8 cellular contexts compared by ENCODE assay signal in genomic region chr6:113994934-113995342, GRCh38. TPM values are rescaled to one million over a fixed set of nuclear protein-coding genes. Genes with fewer than 3 reads are reported as not detected.
DNase-seq lines count a peak whose midpoint lies in the region; ATAC-seq, FAIRE-seq and TF ChIP-seq lines count a peak whose summit lies in the region.

No MANE protein-coding gene starts in this region.

- POLR2A ChIA-PET in AG04449 (lab: Yijun Ruan, JAX): interaction anchor here (1.7 kb wide), 1 partner anchor 114 kb away, joined by 6 read pairs; no protein-coding TSS in a partner anchor
- POLR2A ChIA-PET in RWPE1 (lab: Yijun Ruan, JAX; ENCODE audit: low non-redundant PET): no interaction called here

- intact Hi-C loops in lower lobe of right lung (cut with DNase I): no loop called here

- H3K27me3 ChIP-seq in lower lobe of right lung (ENCODE audit: low read depth): no peaks in the 10 kb centered on the region

- ATAC-seq in HG02571 (IDR thresholded peaks at IDR 0.05; ENCODE audit: unreplicated experiment) (peak; percentile 93), lower lobe of right lung (peak; percentile 82 to 84)

- CTCF ChIA-PET in AG04449 (lab: Yijun Ruan, JAX) (interaction anchor here (0.7 to 9.8 kb wide), 31 partner anchors 9 to 1902 kb away, joined by 3 to 425 read pairs (median 5); no protein-coding TSS in a partner anchor), RWPE1 (lab: Yijun Ruan, JAX) (interaction anchor here (0.6 to 2.9 kb wide), 5 partner anchors 54 to 938 kb away, joined by 4 to 22 read pairs (median 5); no protein-coding TSS in a partner anchor)

- TF ChIP-seq CTCF in AG04449 (IDR thresholded peaks at IDR 0.05; ENCODE audit: insufficient read depth, low read length, missing control alignments) (peak; percentile 77), GM12872 (IDR thresholded peaks at IDR 0.05; ENCODE audit: insufficient read depth, low read depth, low read length) (peak; percentile 52), RWPE1 (conservative IDR thresholded peaks at IDR 0.05; ENCODE audit: low read depth) (peak; percentile 48), choroid plexus epithelial cell (conservative IDR thresholded peaks at IDR 0.05; ENCODE audit: low read depth, low read length) (peak; percentile 93), lower lobe of right lung (IDR thresholded peaks at IDR 0.05) (peak; percentile 39)

- FAIRE-seq in urothelium cell line (lab: Jason Lieb, UNC): no peak

- H3K4me3 ChIP-seq in AG04449 (ENCODE audit: low read depth, low read length) (no peak overlapping the region), choroid plexus epithelial cell (ENCODE audit: low read depth, low read length) (no peak overlapping the region), lower lobe of right lung (no peak overlapping the region)

- H3K9me3 ChIP-seq in lower lobe of right lung: no peaks in the 10 kb centered on the region

- H3K36me3 ChIP-seq in lower lobe of right lung: no peaks in the 10 kb centered on the region

- no peak overlapping the region for H3K27ac ChIP-seq in RWPE1
- H3K27ac ChIP-seq in lower lobe of right lung: peak overlapping the region; percentile 25

- peaks cover 14% of the 10 kb centered on the region for H3K4me1 ChIP-seq in lower lobe of right lung

- peak; percentile 73 for DNase-seq in AG04449 (ENCODE audit: low read depth, low spot score)
- peak; percentile 96 for DNase-seq in M059J (ENCODE audit: low read depth)
- DNase-seq in RWPE1 (ENCODE audit: low spot score): peak; percentile 78
- DNase-seq in choroid plexus epithelial cell (ENCODE audit: low read depth): peak; percentile 95
- no peak for DNase-seq in lower lobe of right lung
- DNase-seq in urothelium cell line (ENCODE audit: low spot score): peak; percentile 65

RNA-seq across cellular contexts. Expression of gene HDAC2, which starts 24.0 kb away (rescaled TPM):
- 82.7 and 173 TPM in 2 replicates for total RNA-seq in M059J (2014; rRNA removed; shearing (Covaris generic))
- total RNA-seq in lower lobe of right lung: 55.3 TPM

Comparison
In these comparisons a context has a peak if more than half of its experiments do, and no peak if none do; other contexts are left out.
1. CTCF ChIP-seq: peak in every context shown above with its lines; median percentile 93 in choroid plexus epithelial cell; 77 in AG04449; 52 in GM12872; 48 in RWPE1; 39 in lower lobe of right lung.